In the genomic region with DNA sequence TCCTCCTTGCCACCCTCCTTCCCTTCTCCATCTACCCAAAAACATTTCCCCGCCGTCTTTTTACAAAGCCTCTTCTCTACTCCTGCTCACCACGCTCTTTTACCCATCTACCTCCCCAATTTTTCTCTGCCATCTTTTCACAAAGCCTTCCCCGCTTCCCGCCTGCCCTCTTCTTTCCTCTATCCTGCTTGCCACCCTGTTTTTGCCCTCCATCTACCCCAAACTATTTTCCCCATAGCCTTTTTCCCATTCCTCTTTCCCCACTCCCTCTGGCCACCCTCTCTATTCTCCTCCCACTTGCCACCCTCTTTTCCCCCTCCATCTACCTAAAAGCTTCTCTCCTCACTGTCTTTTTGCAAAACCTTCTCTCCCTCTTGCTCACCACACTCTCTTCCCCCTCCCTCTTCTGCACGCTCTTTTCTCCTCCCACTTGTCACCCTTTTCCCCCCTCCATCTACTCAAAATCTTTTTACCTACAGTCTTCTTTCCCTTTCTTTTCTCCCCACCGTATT, we compare ENCODE assay signal across 18 cellular contexts. TPM values are rescaled to one million over a fixed set of nuclear protein-coding genes. Genes with fewer than 3 reads are reported as not detected.
DNase-seq lines count a peak whose midpoint lies in the region; TF ChIP-seq lines count a peak whose summit lies in the region.
"Had no signal": no experiment of that assay in that cellular context is flagged by ENCODE, and none has a peak within 500 bp of the region (broad histone marks: within the 10 kb centered on the region; RNA-seq: fewer than 3 reads in every experiment).

No MANE protein-coding gene starts in this region.

- H3K23ac ChIP-seq in trophoblast cell (ENCODE audit: low read length), result no peak overlapping the region

- H3K27me3 ChIP-seq in ectodermal cell (ENCODE audit: control insufficient read depth, insufficient read depth, low read length, poor library complexity, severe bottlenecking) (no peaks in the 10 kb centered on the region), trophoblast cell (ENCODE audit: insufficient read depth, low read length) (no peaks in the 10 kb centered on the region), BE2C (no peaks in the 10 kb centered on the region)
- H3K27me3 ChIP-seq: BLaER1, Peyer's patch had no signal

- no peak for DNase-seq in trophoblast cell
- DNase-seq in BE2C, result no peak
- DNase-seq in cerebellum (ENCODE audit: low spot score), result no peak
- DNase-seq in NCI-H69 (lab: John Stamatoyannopoulos, UW), result no peak
- DNase-seq: CD8-positive, alpha-beta memory T cell; KBM-7; NCI-H1048; NCI-H146; NCI-H2107; NCI-H226; NCI-H526 treated with DMSO at 0.1 percent for 48 hours; Peyer's patch; SHP77 treated with DMSO at 0.1 percent for 48 hours; SW 1271 had no signal

- H2BK120ac ChIP-seq in trophoblast cell (ENCODE audit: insufficient read depth, low read length, poor library complexity), result no peak overlapping the region

- H3K14ac ChIP-seq in trophoblast cell (ENCODE audit: low read length), result no peak overlapping the region

- H3K18ac ChIP-seq in trophoblast cell (ENCODE audit: low read length), result no peak overlapping the region

- no peak overlapping the region for H2BK12ac ChIP-seq in trophoblast cell (ENCODE audit: low read length)

- H3K4me2 ChIP-seq in trophoblast cell (ENCODE audit: low read length), result peak overlapping the region; percentile 76
- H3K4me2 ChIP-seq: BLaER1 had no signal

- 4 to 6% methylated on average over 7 of the region's 7 CpGs for WGBS in ectodermal cell, 2 experiments
- 98% methylated on average over 3 of the region's 7 CpGs for WGBS in trophoblast cell (ENCODE audit: extremely low coverage, insufficient coverage, insufficient read length)

- H3K36me3 ChIP-seq in HEK293 (ENCODE audit: control insufficient read depth in 2 of 2, insufficient read depth in 1 of 2, low read length in 2 of 2) (no peaks in the 10 kb centered on the region), ectodermal cell (ENCODE audit: control insufficient read depth, insufficient read depth, low read length) (peaks cover under 1% of the 10 kb centered on the region), trophoblast cell (ENCODE audit: control insufficient read depth in 1 of 2, insufficient read depth in 2 of 2, low read length in 2 of 2) (peaks cover 9 to 12% of the 10 kb centered on the region in 2 experiments), BE2C (no peaks in the 10 kb centered on the region)
- H3K36me3 ChIP-seq: BLaER1, Peyer's patch had no signal

- H3K79me2 ChIP-seq in trophoblast cell (ENCODE audit: control insufficient read depth, insufficient read depth, low read length, poor library complexity), result peaks cover 8% of the 10 kb centered on the region

- no peak overlapping the region for H4K8ac ChIP-seq in trophoblast cell (ENCODE audit: low read depth, low read length)

- H3K79me1 ChIP-seq in trophoblast cell (ENCODE audit: low read length), result peaks cover 3% of the 10 kb centered on the region

- H2BK5ac ChIP-seq in trophoblast cell (ENCODE audit: low read depth, low read length, poor library complexity), result no peak overlapping the region

- H3K9ac ChIP-seq in trophoblast cell (ENCODE audit: low read length), result no peak overlapping the region
- H3K9ac ChIP-seq: BLaER1 had no signal

- H3K4ac ChIP-seq in trophoblast cell (ENCODE audit: low read depth, low read length), result no peak overlapping the region

- H3K4me1 ChIP-seq in HEK293 (ENCODE audit: control insufficient read depth, insufficient read depth, low read length) (no peaks in the 10 kb centered on the region), ectodermal cell (ENCODE audit: control insufficient read depth, insufficient read depth, low read length) (no peaks in the 10 kb centered on the region), trophoblast cell (ENCODE audit: control insufficient read depth in 1 of 2, insufficient read depth in 2 of 2, low read length in 2 of 2) (peaks cover 0 to 10% of the 10 kb centered on the region in 2 experiments), BE2C (no peaks in the 10 kb centered on the region)
- H3K4me1 ChIP-seq: BLaER1, Peyer's patch had no signal

- H2AFZ ChIP-seq in trophoblast cell (ENCODE audit: insufficient read depth, low read length, poor library complexity), result peak overlapping the region; percentile 57

- H3K27ac ChIP-seq in HEK293 (ENCODE audit: extremely low read depth, low read depth, low read length), result no peak overlapping the region
- no peak overlapping the region for H3K27ac ChIP-seq in ectodermal cell (ENCODE audit: insufficient read depth, low read depth, low read length, poor library complexity, severe bottlenecking)
- H3K27ac ChIP-seq in trophoblast cell (ENCODE audit: low read depth, low read length), result no peak overlapping the region
- H3K27ac ChIP-seq: BLaER1, Peyer's patch had no signal

- H3K9me3 ChIP-seq in HEK293 (ENCODE audit: control insufficient read depth, insufficient read depth, low read depth, low read length), result no peaks in the 10 kb centered on the region
- no peaks in the 10 kb centered on the region for H3K9me3 ChIP-seq in ectodermal cell (ENCODE audit: control insufficient read depth, low read length)
- no peaks in the 10 kb centered on the region for H3K9me3 ChIP-seq in iPS-18c (ENCODE audit: control insufficient read depth, insufficient read depth, low read length)
- no peaks in the 10 kb centered on the region for H3K9me3 ChIP-seq in trophoblast cell (ENCODE audit: insufficient read depth, low read depth, low read length)
- H3K9me3 ChIP-seq in BE2C, result no peaks in the 10 kb centered on the region
- H3K9me3 ChIP-seq: BLaER1, Peyer's patch had no signal

- CTCF ChIA-PET in HEK293 (lab: Yijun Ruan, JAX), result no interaction called here

- no peak overlapping the region for H2AK5ac ChIP-seq in trophoblast cell (ENCODE audit: low read length)

- H4K12ac ChIP-seq in trophoblast cell (ENCODE audit: low read depth, low read length), result no peak overlapping the region

- no peak overlapping the region for H4K91ac ChIP-seq in trophoblast cell (ENCODE audit: low read depth, low read length)

- POLR2A ChIA-PET in HEK293 (lab: Yijun Ruan, JAX), result no interaction called here

- no peak for TF ChIP-seq CTCF in HEK293 (tag by site-specific recombination; IDR thresholded peaks at IDR 0.05)
- no peak for TF ChIP-seq CTCF in BE2C (IDR thresholded peaks at IDR 0.05; ENCODE audit: low read depth, low read length)

- H3K4me3 ChIP-seq in HEK293 (ENCODE audit: low read depth, low read length) (no peak overlapping the region), ectodermal cell (ENCODE audit: insufficient read depth, low read depth, low read length) (peak overlapping the region; percentile 73), iPS-18c (ENCODE audit: insufficient read depth, low read depth, low read length) (peak overlapping the region; percentile 92), trophoblast cell (ENCODE audit: low read depth, low read length) (no peak overlapping the region), BE2C (ENCODE audit: low read depth, low read length) (no peak overlapping the region)
- H3K4me3 ChIP-seq: BLaER1, Peyer's patch had no signal

TF ChIP-seq in HEK293, 187 proteins besides CTCF, POLR2A, EP300 and RAD21:
- TF ChIP-seq, protein P1, sequence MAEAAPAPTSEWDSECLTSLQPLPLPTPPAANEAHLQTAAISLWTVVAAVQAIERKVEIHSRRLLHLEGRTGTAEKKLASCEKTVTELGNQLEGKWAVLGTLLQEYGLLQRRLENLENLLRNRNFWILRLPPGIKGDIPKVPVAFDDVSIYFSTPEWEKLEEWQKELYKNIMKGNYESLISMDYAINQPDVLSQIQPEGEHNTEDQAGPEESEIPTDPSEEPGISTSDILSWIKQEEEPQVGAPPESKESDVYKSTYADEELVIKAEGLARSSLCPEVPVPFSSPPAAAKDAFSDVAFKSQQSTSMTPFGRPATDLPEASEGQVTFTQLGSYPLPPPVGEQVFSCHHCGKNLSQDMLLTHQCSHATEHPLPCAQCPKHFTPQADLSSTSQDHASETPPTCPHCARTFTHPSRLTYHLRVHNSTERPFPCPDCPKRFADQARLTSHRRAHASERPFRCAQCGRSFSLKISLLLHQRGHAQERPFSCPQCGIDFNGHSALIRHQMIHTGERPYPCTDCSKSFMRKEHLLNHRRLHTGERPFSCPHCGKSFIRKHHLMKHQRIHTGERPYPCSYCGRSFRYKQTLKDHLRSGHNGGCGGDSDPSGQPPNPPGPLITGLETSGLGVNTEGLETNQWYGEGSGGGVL (tag by site-specific recombination; IDR thresholded peaks at IDR 0.05), result peak; percentile 33; the same call in 1 of the 2 replicates
- no peak for TF ChIP-seq ZNF266 (tag by site-specific recombination; IDR thresholded peaks at IDR 0.05; ENCODE audit: low read depth)
TF ChIP-seq in HEK293: peak in this region for 1.

RNA-seq across cellular contexts. Expression of a gene that starts 19.4 kb away (rescaled TPM):
- 7.6 TPM for polyA plus RNA-seq in ectodermal cell (2013, experiment 1 of 4)
- 8.3 TPM for polyA plus RNA-seq in ectodermal cell (2013, experiment 2 of 4)
- 8.0 TPM for polyA plus RNA-seq in ectodermal cell (2013, experiment 3 of 4)
- 7.6 TPM for polyA plus RNA-seq in ectodermal cell (2013, experiment 4 of 4)
- polyA plus RNA-seq in trophoblast cell (2013), result 2.8 and 3.3 TPM in 2 replicates
- 33.8 TPM for polyA plus RNA-seq in BE2C (2012; ENCODE audit: insufficient read depth, insufficient read length, low read depth)
- total RNA-seq in cerebellum, result 19.9 TPM

RNA-seq across cellular contexts. Expression of a gene that starts 36.6 kb away (rescaled TPM):
- 2,522 TPM for polyA plus RNA-seq in ectodermal cell (2013, experiment 1 of 4)
- polyA plus RNA-seq in ectodermal cell (2013, experiment 2 of 4), result 2,564 TPM
- 2,558 TPM for polyA plus RNA-seq in ectodermal cell (2013, experiment 3 of 4)
- polyA plus RNA-seq in ectodermal cell (2013, experiment 4 of 4), result 2,793 TPM
- polyA plus RNA-seq in trophoblast cell (2013), result 2,172 and 2,251 TPM in 2 replicates
- polyA plus RNA-seq in BE2C (2012; ENCODE audit: insufficient read depth, insufficient read length, low read depth), result 2,500 TPM
- total RNA-seq in cerebellum, result 2,116 TPM

RNA-seq across cellular contexts. Expression of a gene that starts 57.2 kb away (rescaled TPM):
- polyA plus RNA-seq in ectodermal cell (2013, experiment 1 of 4), result 34.7 TPM
- polyA plus RNA-seq in ectodermal cell (2013, experiment 2 of 4), result 33.6 TPM
- 24.6 TPM for polyA plus RNA-seq in ectodermal cell (2013, experiment 3 of 4)
- polyA plus RNA-seq in ectodermal cell (2013, experiment 4 of 4), result 32.7 TPM
- polyA plus RNA-seq in trophoblast cell (2013), result 16.4 and 16.9 TPM in 2 replicates
- 80.4 TPM for polyA plus RNA-seq in BE2C (2012; ENCODE audit: insufficient read depth, insufficient read length, low read depth)
- 13.5 TPM for total RNA-seq in cerebellum

Comparison
In these comparisons a context has a peak if more than half of its experiments do, and no peak if none do; other contexts are left out.
1. H3K4me3 ChIP-seq: peak in ectodermal cell (single experiment) and iPS-18c (single experiment); none in HEK293 (single experiment), trophoblast cell (single experiment) and BE2C (single experiment).